8 cellular contexts compared by ENCODE assay signal in genomic region chr2:27216416-27217137, GRCh38. TPM values are rescaled to one million over a fixed set of nuclear protein-coding genes. Genes with fewer than 3 reads are reported as not detected.
DNase-seq lines count a peak whose midpoint lies in the region; ATAC-seq and TF ChIP-seq lines count a peak whose summit lies in the region.

No MANE protein-coding gene starts in this region.

- H3K36me3 ChIP-seq in BLaER1 treated with 17β-estradiol and CSF1 and Interleukin-3, amounts not matched to agents 10 nM and 100 nM, result peaks cover 23 to 57% (median 38%) of the 10 kb centered on the region in 11 experiments
- H3K36me3 ChIP-seq in KOPT-K1 (ENCODE audit: insufficient read depth, low read length) (peaks cover 54% of the 10 kb centered on the region), neural cell (ENCODE audit: insufficient read depth, low read length) (no peaks in the 10 kb centered on the region)

- no peaks in the 10 kb centered on the region for H3K27me3 Mint-ChIP-seq in dendritic cell treated with granulocyte-macrophage colony-stimulating factor and Interleukin-4, amounts not matched to agents 40 ng/mL and 50 ng/mL, for 4 days

- H3K4me2 ChIP-seq in BLaER1 treated with 17β-estradiol and CSF1 and Interleukin-3, amounts not matched to agents 10 nM and 100 nM, result peak overlapping the region; percentile 85 to 98 (median 93)
- peak overlapping the region; percentile 38 for H3K4me2 ChIP-seq in neural cell (ENCODE audit: low read length)

- TF ChIP-seq RAD21 in neural cell (conservative IDR thresholded peaks at IDR 0.05), result no peak

- no peaks in the 10 kb centered on the region for H3K27me3 ChIP-seq in BLaER1 treated with 17β-estradiol and CSF1 and Interleukin-3, amounts not matched to agents 10 nM and 100 nM
- H3K27me3 ChIP-seq in neural cell (ENCODE audit: insufficient read depth, low read depth, low read length), result no peaks in the 10 kb centered on the region

- H3K27ac ChIP-seq in BLaER1 treated with 17β-estradiol and CSF1 and Interleukin-3, amounts not matched to agents 10 nM and 100 nM, result peak overlapping the region; percentile 10 to 94 (median 88); a peak in 17 of 22 replicates
- H3K27ac ChIP-seq in KOPT-K1 (ENCODE audit: low read depth, low read length, poor library complexity, severe bottlenecking) (peak overlapping the region; percentile 87), neural cell (ENCODE audit: low read length) (peak overlapping the region; percentile 80)

- peak overlapping the region; percentile 68 to 85 (median 80); a peak in 19 of 20 replicates for H3K4me3 ChIP-seq in BLaER1 treated with 17β-estradiol and CSF1 and Interleukin-3, amounts not matched to agents 10 nM and 100 nM
- peak overlapping the region; percentile 86 for H3K4me3 ChIP-seq in neural cell (ENCODE audit: low read length)

- H3K27ac Mint-ChIP-seq in dendritic cell treated with granulocyte-macrophage colony-stimulating factor and Interleukin-4, amounts not matched to agents 40 ng/mL and 50 ng/mL, for 4 days, result peak overlapping the region; percentile 96

- no peak for ATAC-seq in HG03097 (IDR thresholded peaks at IDR 0.05; ENCODE audit: low FRiP score, unreplicated experiment)

- H3K4me3 Mint-ChIP-seq in dendritic cell treated with granulocyte-macrophage colony-stimulating factor and Interleukin-4, amounts not matched to agents 40 ng/mL and 50 ng/mL, for 4 days, result peak overlapping the region; percentile 99

- peaks cover 40% of the 10 kb centered on the region for H3K4me1 Mint-ChIP-seq in dendritic cell treated with granulocyte-macrophage colony-stimulating factor and Interleukin-4, amounts not matched to agents 40 ng/mL and 50 ng/mL, for 4 days (ENCODE audit: low read depth)

- no peak for TF ChIP-seq EP300 in neural cell (conservative IDR thresholded peaks at IDR 0.05; ENCODE audit: poor library complexity, severe bottlenecking)

- peaks cover 10% of the 10 kb centered on the region for H3F3A ChIP-seq in neural cell (ENCODE audit: insufficient read depth, low read length, poor library complexity, severe bottlenecking)

- no peaks in the 10 kb centered on the region for H3K9me2 ChIP-seq in neural cell (ENCODE audit: insufficient read depth, low read length)

- peaks cover 64% of the 10 kb centered on the region for H3K36me3 Mint-ChIP-seq in dendritic cell treated with granulocyte-macrophage colony-stimulating factor and Interleukin-4, amounts not matched to agents 40 ng/mL and 50 ng/mL, for 4 days (ENCODE audit: low read depth)

- no peaks in the 10 kb centered on the region for H3K9me3 ChIP-seq in BLaER1 treated with 17β-estradiol and CSF1 and Interleukin-3, amounts not matched to agents 10 nM and 100 nM (replicated peaks in 1 of 11)
- H3K9me3 ChIP-seq in KOPT-K1 (ENCODE audit: insufficient read depth, low read length, poor library complexity, severe bottlenecking) (no peaks in the 10 kb centered on the region), neural cell (ENCODE audit: low read length) (no peaks in the 10 kb centered on the region)

- H3K79me2 ChIP-seq in neural cell (replicated peaks; ENCODE audit: insufficient read depth, low read length), result peaks cover 5% of the 10 kb centered on the region

- H4K20me1 ChIP-seq in BLaER1 treated with 17β-estradiol and CSF1 and Interleukin-3, amounts not matched to agents 10 nM and 100 nM, result no peaks in the 10 kb centered on the region
- H4K20me1 ChIP-seq in neural cell (ENCODE audit: insufficient read depth), result no peaks in the 10 kb centered on the region

- H2AFZ ChIP-seq in neural cell (ENCODE audit: low read depth, low read length), result peak overlapping the region; percentile 63

- peak overlapping the region; percentile 53 to 96 (median 87); a peak in 21 of 22 replicates for H3K9ac ChIP-seq in BLaER1 treated with 17β-estradiol and CSF1 and Interleukin-3, amounts not matched to agents 10 nM and 100 nM
- peak overlapping the region; percentile 52 for H3K9ac ChIP-seq in neural cell (ENCODE audit: low read length)

- intact Hi-C loops in dendritic cell treated with granulocyte-macrophage colony-stimulating factor and Interleukin-4, amounts not matched to agents 40 ng/mL and 50 ng/mL, for 4 days (cut with micrococcal nuclease), result loop anchor here (10.0 kb wide), 1 partner anchor 138 kb away; the partner anchor contains the start of gene GTF3C2

- H3K9me3 Mint-ChIP-seq in dendritic cell treated with granulocyte-macrophage colony-stimulating factor and Interleukin-4, amounts not matched to agents 40 ng/mL and 50 ng/mL, for 4 days, result no peaks in the 10 kb centered on the region

- peaks cover 28 to 40% (median 33%) of the 10 kb centered on the region in 10 experiments for H3K4me1 ChIP-seq in BLaER1 treated with 17β-estradiol and CSF1 and Interleukin-3, amounts not matched to agents 10 nM and 100 nM

- no peak for DNase-seq in MV-4-11 (lab: John Stamatoyannopoulos, UW)
- no peak for DNase-seq in NCI-H446 treated with DMSO at 0.1 percent for 48 hours (lab: John Stamatoyannopoulos, UW)
- DNase-seq in midbrain (lab: John Stamatoyannopoulos, UW), result no peak

- no peak for TF ChIP-seq CTCF in neural cell (IDR thresholded peaks at IDR 0.05; ENCODE audit: poor library complexity, severe bottlenecking)

TF ChIP-seq in neural cell, 6 proteins besides CTCF, POLR2A, EP300 and RAD21:
- no peak for TF ChIP-seq TAF1 (IDR thresholded peaks at IDR 0.05; ENCODE audit: low read depth)
TF ChIP-seq in neural cell: peak in this region for 0.

RNA-seq across cellular contexts. Expression of gene CAD, which starts 0.6 kb away (rescaled TPM):
- polyA plus RNA-seq in neural cell, result 14.2 and 22.8 TPM in 2 replicates
- 16.8 and 19.5 TPM in 2 replicates for polyA minus RNA-seq in neural cell

RNA-seq across cellular contexts. Expression of gene SLC5A6, which starts 4.5 kb away (rescaled TPM):
- polyA plus RNA-seq in neural cell, result 64.3 and 98.4 TPM in 2 replicates
- 54.3 and 56.1 TPM in 2 replicates for polyA minus RNA-seq in neural cell

RNA-seq across cellular contexts. Expression of gene ATRAID, which starts 4.7 kb away (rescaled TPM):
- 94.3 and 121 TPM in 2 replicates for polyA plus RNA-seq in neural cell
- 51.3 and 52.3 TPM in 2 replicates for polyA minus RNA-seq in neural cell

RNA-seq across cellular contexts. Expression of gene SLC30A3, which starts 46.3 kb away (rescaled TPM):
- not detected in 2 replicates for polyA plus RNA-seq in neural cell
- polyA minus RNA-seq in neural cell, result not detected in 2 replicates

RNA-seq across cellular contexts. Expression of gene DNAJC5G, which starts 58.7 kb away (rescaled TPM):
- polyA plus RNA-seq in neural cell, result not detected in 2 replicates
- not detected in 2 replicates for polyA minus RNA-seq in neural cell
